17 cellular contexts compared by ENCODE assay signal in genomic region chr20:8050117-8050837, GRCh38.
"Had no signal": no experiment of that assay in that cellular context is flagged by ENCODE, and none has a peak within 500 bp of the region (broad histone marks: within the 10 kb centered on the region; RNA-seq: fewer than 3 reads in every experiment).

No MANE protein-coding gene starts in this region.

- H3K9me3 ChIP-seq: ascending aorta, esophagus squamous epithelium, sigmoid colon, thyroid gland had no signal

- H3K27me3 ChIP-seq: ascending aorta, esophagus squamous epithelium, sigmoid colon, thyroid gland had no signal

- ATAC-seq: activated CD8-positive, alpha-beta T cell treated with anti-CD3 and anti-CD28 coated beads, Interleukin-2, amount 10 ng/mL, durations not matched to agents 7 days and 5 days had no signal

- H3K27ac Mint-ChIP-seq: activated CD4-positive, alpha-beta T cell treated with anti-CD3 and anti-CD28 coated beads, Interleukin-2, amount 10 ng/mL, durations not matched to agents 7 days and 5 days; activated CD8-positive, alpha-beta T cell treated with anti-CD3 and anti-CD28 coated beads, Interleukin-2, amount 10 ng/mL, durations not matched to agents 7 days and 5 days; activated naive CD4-positive, alpha-beta T cell treated with anti-CD3 and anti-CD28 coated beads, Interleukin-2, amount 10 ng/mL, durations not matched to agents 7 days and 5 days; activated T-cell treated with anti-CD3 and anti-CD28 coated beads, Interleukin-2, amount 50 U/mL, for 24 hours; activated T-helper 2 cell treated with anti-CD3 and anti-CD28 coated beads, Interferon-gamma antibody, Interleukin-2, Interleukin-4, amounts not matched to agents 10 μg/mL and 5 μg/mL and 100 μg/mL, durations not matched to agents 14 hours and 24 hours and 36 hours had no signal

- H3K9me3 Mint-ChIP-seq: activated CD4-positive, alpha-beta T cell treated with anti-CD3 and anti-CD28 coated beads, Interleukin-2, amount 10 ng/mL, durations not matched to agents 7 days and 5 days; activated naive CD4-positive, alpha-beta T cell treated with anti-CD3 and anti-CD28 coated beads, Interleukin-2, amount 10 ng/mL, durations not matched to agents 7 days and 5 days; activated T-cell treated with anti-CD3 and anti-CD28 coated beads, Interleukin-2, amount 50 U/mL, for 24 hours; activated T-helper 2 cell treated with anti-CD3 and anti-CD28 coated beads, Interferon-gamma antibody, Interleukin-2, Interleukin-4, amounts not matched to agents 10 μg/mL and 5 μg/mL and 100 μg/mL, durations not matched to agents 14 hours and 24 hours and 36 hours had no signal

- H3K36me3 Mint-ChIP-seq: activated naive CD4-positive, alpha-beta T cell treated with anti-CD3 and anti-CD28 coated beads, Interleukin-2, amount 10 ng/mL, durations not matched to agents 7 days and 5 days had no signal

- DNase-seq: activated CD4-positive, alpha-beta T cell treated with anti-CD3 and anti-CD28 coated beads, Interleukin-2, amount 10 ng/mL, durations not matched to agents 7 days and 5 days; activated CD8-positive, alpha-beta T cell treated with anti-CD3 and anti-CD28 coated beads, Interleukin-2, amount 10 ng/mL, durations not matched to agents 7 days and 5 days; activated naive CD4-positive, alpha-beta T cell treated with anti-CD3 and anti-CD28 coated beads, Interleukin-2, amount 10 ng/mL, durations not matched to agents 7 days and 5 days; activated T-cell treated with anti-CD3 and anti-CD28 coated beads, Interleukin-2, amount 50 U/mL, for 24 hours; cerebellar nuclear complex; cortex of kidney; effector CD4-positive, alpha-beta T cell; esophagus squamous epithelium; mesendoderm; sigmoid colon; stimulated activated naive CD4-positive, alpha-beta T cell treated with Interleukin-2 at 50 U/mL for 16 hours; SW 1271; thyroid gland had no signal

- H3K27me3 Mint-ChIP-seq: activated T-cell treated with anti-CD3 and anti-CD28 coated beads, Interleukin-2, amount 50 U/mL, for 24 hours had no signal

- H3K4me3 Mint-ChIP-seq: activated CD4-positive, alpha-beta T cell treated with anti-CD3 and anti-CD28 coated beads, Interleukin-2, amount 10 ng/mL, durations not matched to agents 7 days and 5 days; activated CD8-positive, alpha-beta T cell treated with anti-CD3 and anti-CD28 coated beads, Interleukin-2, amount 10 ng/mL, durations not matched to agents 7 days and 5 days; activated naive CD4-positive, alpha-beta T cell treated with anti-CD3 and anti-CD28 coated beads, Interleukin-2, amount 10 ng/mL, durations not matched to agents 7 days and 5 days; activated T-cell treated with anti-CD3 and anti-CD28 coated beads, Interleukin-2, amount 50 U/mL, for 24 hours; nephron had no signal

- H3K27ac ChIP-seq: ascending aorta, esophagus squamous epithelium, sigmoid colon, thyroid gland had no signal

- FAIRE-seq: TTC549 had no signal

- H3K4me1 ChIP-seq: ascending aorta, esophagus squamous epithelium, sigmoid colon, thyroid gland had no signal

- H3K4me1 Mint-ChIP-seq: activated CD4-positive, alpha-beta T cell treated with anti-CD3 and anti-CD28 coated beads, Interleukin-2, amount 10 ng/mL, durations not matched to agents 7 days and 5 days; activated naive CD4-positive, alpha-beta T cell treated with anti-CD3 and anti-CD28 coated beads, Interleukin-2, amount 10 ng/mL, durations not matched to agents 7 days and 5 days had no signal

- H3K36me3 ChIP-seq: ascending aorta, esophagus squamous epithelium, sigmoid colon, thyroid gland had no signal

- H3K4me3 ChIP-seq: ascending aorta, esophagus squamous epithelium, sigmoid colon, thyroid gland had no signal
